16 cellular contexts compared by ENCODE assay signal in the genomic region with DNA sequence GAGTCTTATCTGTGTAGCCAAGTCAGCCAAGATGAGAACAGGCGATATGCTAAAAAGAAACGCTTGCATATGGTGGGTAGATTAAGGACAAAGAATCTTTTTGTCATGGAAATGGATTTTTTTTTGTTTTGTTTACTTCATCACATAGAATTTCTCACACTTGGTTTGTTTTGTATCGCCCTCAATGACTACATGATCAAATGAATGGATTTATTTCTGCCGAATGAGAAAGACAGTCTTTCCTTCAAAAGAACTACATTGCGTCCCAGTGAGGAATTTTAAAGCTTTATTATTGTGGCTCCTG. TPM values are rescaled to one million over a fixed set of nuclear protein-coding genes. Genes with fewer than 3 reads are reported as not detected.
DNase-seq lines count a peak whose midpoint lies in the region; ATAC-seq and TF ChIP-seq lines count a peak whose summit lies in the region.
"Had no signal": no experiment of that assay in that cellular context is flagged by ENCODE, and none has a peak within 500 bp of the region (broad histone marks: within the 10 kb centered on the region; RNA-seq: fewer than 3 reads in every experiment).

No MANE protein-coding gene starts in this region.

- H3K36me3 ChIP-seq in CD8-positive, alpha-beta memory T cell (ENCODE audit: insufficient read depth, low read length), result no peaks in the 10 kb centered on the region
- no peaks in the 10 kb centered on the region for H3K36me3 ChIP-seq in HUES64 (ENCODE audit: insufficient read depth, low read length)
- H3K36me3 ChIP-seq: left ventricle myocardium inferior had no signal

- no peaks in the 10 kb centered on the region for H3K4me1 ChIP-seq in CD8-positive, alpha-beta memory T cell (ENCODE audit: insufficient read depth, low read length)
- peaks cover 50% of the 10 kb centered on the region for H3K4me1 ChIP-seq in HUES64 (ENCODE audit: insufficient read depth, low read length)
- H3K4me1 ChIP-seq: testis had no signal

- no peak for ATAC-seq in naive B cell (ENCODE audit: low read depth in 2 of 2)
- no peak for ATAC-seq in GM19035 (IDR thresholded peaks at IDR 0.05; ENCODE audit: unreplicated experiment)
- no peak for ATAC-seq in GM19455 (IDR thresholded peaks at IDR 0.05; ENCODE audit: unreplicated experiment)

- TF ChIP-seq CTCF in brain (conservative IDR thresholded peaks at IDR 0.05), result no peak

- H3K36me3 Mint-ChIP-seq in CD8-positive, alpha-beta memory T cell, result peaks cover 0 to 3% (median 1%) of the 10 kb centered on the region in 3 donors
- no peaks in the 10 kb centered on the region for H3K36me3 Mint-ChIP-seq in brain
- H3K36me3 Mint-ChIP-seq in naive B cell, result peaks cover 0 to 8% of the 10 kb centered on the region in 2 donors

- H3K27ac ChIP-seq in CD8-positive, alpha-beta memory T cell (ENCODE audit: low read depth, low read length), result no peak overlapping the region
- H3K27ac ChIP-seq in HUES64 (ENCODE audit: low read depth, low read length), result peak overlapping the region; percentile 96
- H3K27ac ChIP-seq: C4-2B, left ventricle myocardium inferior had no signal

- no peak for DNase-seq in CD8-positive, alpha-beta memory T cell
- DNase-seq in naive B cell (no peak), cortex of kidney (lab: John Stamatoyannopoulos, UW) (no peak), activated gamma-delta T cell (lab: John Stamatoyannopoulos, UW) (no peak)
- DNase-seq: anterior cingulate cortex; effector CD8-positive, alpha-beta T cell; left ventricle myocardium inferior; occipital lobe; T-helper 9 cell; testis had no signal

- H3K9me3 Mint-ChIP-seq in CD8-positive, alpha-beta memory T cell, result peaks cover 0 to 8% (median 5%) of the 10 kb centered on the region in 5 donors
- H3K9me3 Mint-ChIP-seq in brain, result peaks cover 0 to 11% (median 0%) of the 10 kb centered on the region in 5 experiments
- peaks cover 0 to 10% (median 0%) of the 10 kb centered on the region in 7 donors for H3K9me3 Mint-ChIP-seq in naive B cell

- peak overlapping the region; percentile 13 to 71 (median 50) for H3K4me3 Mint-ChIP-seq in CD8-positive, alpha-beta memory T cell
- H3K4me3 Mint-ChIP-seq in brain (peak overlapping the region; percentile 62 to 90 (median 81)), naive B cell (peak overlapping the region; percentile 9 to 80 (median 46))

- peaks cover 6 to 18% (median 13%) of the 10 kb centered on the region in 3 donors for H3K4me1 Mint-ChIP-seq in CD8-positive, alpha-beta memory T cell
- peaks cover 64% of the 10 kb centered on the region for H3K4me1 Mint-ChIP-seq in brain
- peaks cover 0 to 16% (median 16%) of the 10 kb centered on the region in 3 donors for H3K4me1 Mint-ChIP-seq in naive B cell

- CTCF ChIA-PET in CD8-positive, alpha-beta memory T cell (lab: Charles Lee), result no interaction called here

- H3K9ac ChIP-seq in HUES64 (ENCODE audit: low read depth, low read length), result peak overlapping the region; percentile 83

- H3K27ac Mint-ChIP-seq in CD8-positive, alpha-beta memory T cell, result peak overlapping the region in 1 of 8 donors; percentile 37
- peak overlapping the region in 4 of 5 experiments; percentile 31 to 96 (median 77) for H3K27ac Mint-ChIP-seq in brain
- peak overlapping the region in 2 of 6 donors; percentile 1 to 14 for H3K27ac Mint-ChIP-seq in naive B cell

- POLR2A ChIA-PET in CD8-positive, alpha-beta memory T cell (lab: Charles Lee), result no interaction called here

- H3K4me3 ChIP-seq in CD8-positive, alpha-beta memory T cell (ENCODE audit: low read length), result no peak overlapping the region
- H3K4me3 ChIP-seq in HUES64 (ENCODE audit: low read length), result peak overlapping the region; percentile 69

- peaks cover 20% of the 10 kb centered on the region for H3K27me3 ChIP-seq in CD8-positive, alpha-beta memory T cell (ENCODE audit: insufficient read depth, low read length, poor library complexity, severe bottlenecking)
- peaks cover 64% of the 10 kb centered on the region for H3K27me3 ChIP-seq in HUES64 (ENCODE audit: insufficient read depth, low read length)
- H3K27me3 ChIP-seq: testis had no signal

- H3K9me3 ChIP-seq in CD8-positive, alpha-beta memory T cell (ENCODE audit: low read length), result no peaks in the 10 kb centered on the region
- no peaks in the 10 kb centered on the region for H3K9me3 ChIP-seq in HUES64 (ENCODE audit: insufficient read depth, low read depth, low read length)
- H3K9me3 ChIP-seq: left ventricle myocardium inferior, testis had no signal

- H3K27me3 Mint-ChIP-seq in CD8-positive, alpha-beta memory T cell, result peaks cover 64 to 74% of the 10 kb centered on the region in 2 donors
- H3K27me3 Mint-ChIP-seq in brain, result peaks cover 77% of the 10 kb centered on the region
- peaks cover 54 to 67% (median 57%) of the 10 kb centered on the region in 3 donors for H3K27me3 Mint-ChIP-seq in naive B cell

- 1% methylated on average over 4 of the region's 5 CpGs for WGBS in HUES64

RNA-seq across cellular contexts. Expression of gene SALL3, which starts 2.0 kb away (rescaled TPM):
- total RNA-seq in CD8-positive, alpha-beta memory T cell, result not detected
- polyA plus RNA-seq in CD8-positive, alpha-beta memory T cell, result not detected
- 29.2 TPM for polyA plus RNA-seq in HUES64 (2013, experiment 1 of 2)
- polyA plus RNA-seq in HUES64 (2013, experiment 2 of 2), result 25.1 TPM
- 4.7 TPM for polyA plus RNA-seq in brain (ENCODE audit: insufficient read depth, low read depth, low replicate concordance)
- not detected for polyA plus RNA-seq in naive B cell (ENCODE audit: low read depth in 6 of 6)
- total RNA-seq: RPMI7951 had no signal
